17 cellular contexts compared by ENCODE assay signal in the genomic region with DNA sequence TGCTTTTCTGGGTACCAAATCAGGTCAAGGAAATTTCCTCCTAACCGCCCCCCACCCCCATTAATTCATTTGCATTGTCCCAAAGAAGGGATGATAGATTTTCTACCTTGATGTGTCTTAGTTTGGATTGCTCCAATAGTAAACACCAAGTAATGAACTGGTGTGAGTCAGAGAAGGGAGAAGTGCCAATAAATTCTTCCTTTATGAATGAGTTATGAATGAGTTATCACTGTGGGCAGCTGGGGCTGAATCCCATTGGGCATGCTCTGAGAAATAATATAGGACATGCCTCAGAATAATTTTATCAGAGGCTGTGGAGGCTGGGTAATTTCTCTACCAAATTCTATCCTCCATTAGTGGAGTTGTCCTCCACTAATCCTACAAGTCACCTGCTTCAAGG.
DNase-seq lines count a peak whose midpoint lies in the region; ATAC-seq, FAIRE-seq and TF ChIP-seq lines count a peak whose summit lies in the region.
"Had no signal": no experiment of that assay in that cellular context is flagged by ENCODE, and none has a peak within 500 bp of the region (broad histone marks: within the 10 kb centered on the region; RNA-seq: fewer than 3 reads in every experiment).

No MANE protein-coding gene starts in this region.

- no peak for ATAC-seq in activated T-cell treated with anti-CD3 and anti-CD28 coated beads, Interleukin-2, amount 50 U/mL, for 4 hours

- no peak overlapping the region for H3K27ac ChIP-seq in endothelial cell of umbilical vein (ENCODE audit: insufficient read depth, low read depth, low read length)
- H3K27ac ChIP-seq: BLaER1, heart right ventricle, SJCRH30 had no signal

- no peaks in the 10 kb centered on the region for H3K9me1 ChIP-seq in endothelial cell of umbilical vein (replicated peaks; ENCODE audit: control insufficient read depth, extremely low read depth, insufficient read depth, low read length)

- no peaks in the 10 kb centered on the region for H3K79me2 ChIP-seq in endothelial cell of umbilical vein (ENCODE audit: control insufficient read depth, insufficient read depth, low read length)

- H3K4me1 ChIP-seq in endothelial cell of umbilical vein (ENCODE audit: control insufficient read depth, extremely low read depth, insufficient read depth, low read length) = peaks cover 19% of the 10 kb centered on the region
- H3K4me1 ChIP-seq: BLaER1 had no signal

- no peak overlapping the region for H3K4me2 ChIP-seq in endothelial cell of umbilical vein (ENCODE audit: insufficient read depth, low read length)
- H3K4me2 ChIP-seq: BLaER1 had no signal

- CTCF ChIA-PET in endothelial cell of umbilical vein (lab: Charles Lee) = interaction anchor here (0.8 to 1.0 kb wide), 2 partner anchors 9 to 68 kb away, joined by 3 to 4 read pairs; no protein-coding TSS in a partner anchor

- no peak overlapping the region for H3K9ac ChIP-seq in endothelial cell of umbilical vein (replicated peaks; ENCODE audit: extremely low read depth, insufficient read depth, low read length)
- H3K9ac ChIP-seq: BLaER1 had no signal

- no peak for TF ChIP-seq POLR2A in endothelial cell of umbilical vein (IDR thresholded peaks at IDR 0.05; ENCODE audit: low read depth, low read length)

- DNase-seq in GM04504 (ENCODE audit: low read depth) (peak; percentile 48), RCC 7860 (ENCODE audit: low spot score) (peak; percentile 4), endothelial cell of umbilical vein (ENCODE audit: low read depth, low spot score) (peak; percentile 84), myocyte (ENCODE audit: low read depth) (peak; percentile 82), NCI-H1930 (lab: John Stamatoyannopoulos, UW) (no peak), NCI-H82 treated with DMSO at 0.1 percent for 48 hours (lab: John Stamatoyannopoulos, UW; ENCODE audit: unreplicated experiment) (no peak), HuH-7 (ENCODE audit: low spot score) (no peak)
- DNase-seq in activated T-cell treated with anti-CD3 and anti-CD28 coated beads, Interleukin-2, amount 50 U/mL, for 4 hours = no peak
- DNase-seq: activated CD4-positive, alpha-beta T cell treated with anti-CD3 and anti-CD28 coated beads, Interleukin-2, amount 50 U/mL, for 4 hours; amygdala; DMS 273 treated with DMSO at 0.1 percent for 48 hours; heart right ventricle; NCI-H2029 treated with DMSO at 0.1 percent for 48 hours; SJCRH30 had no signal

- dilution Hi-C loops in endothelial cell of umbilical vein (cut with MboI; ENCODE audit: extremely low pct_ligation_motif_present, low sequenced_read_pairs) = no loop called here

- FAIRE-seq in RCC 7860 (lab: Jason Lieb, UNC) (no peak), endothelial cell of umbilical vein (lab: Jason Lieb, UNC) (peak; percentile 24)

- no peaks in the 10 kb centered on the region for H3K4me1 Mint-ChIP-seq in activated T-cell treated with anti-CD3 and anti-CD28 coated beads, Interleukin-2, amount 50 U/mL, for 4 hours (ENCODE audit: low read depth)

- POLR2A ChIA-PET in endothelial cell of umbilical vein (lab: Charles Lee) = no interaction called here

- H3K4me3 Mint-ChIP-seq in activated T-cell treated with anti-CD3 and anti-CD28 coated beads, Interleukin-2, amount 50 U/mL, for 4 hours = no peak overlapping the region
- H3K4me3 Mint-ChIP-seq: activated T-helper 1 cell treated with anti-CD3 and anti-CD28 coated beads, Interleukin-12 subunit alpha, Interleukin-12 subunit beta, Interleukin-2, Interleukin-4 antibody, amounts not matched to agents 30 ng/mL and 10 ng/mL and 1 ng/mL, durations not matched to agents 14 hours and 24 hours and 36 hours had no signal

- H3K27me3 ChIP-seq in endothelial cell of umbilical vein (ENCODE audit: control insufficient read depth in 2 of 2, insufficient read depth in 2 of 2, low read length in 2 of 2) = no peaks in the 10 kb centered on the region
- H3K27me3 ChIP-seq: BLaER1, heart right ventricle, SJCRH30 had no signal

- H3K9me3 ChIP-seq in endothelial cell of umbilical vein (replicated peaks; ENCODE audit: control insufficient read depth, insufficient read depth, low read length) = no peaks in the 10 kb centered on the region
- H3K9me3 ChIP-seq: BLaER1, heart right ventricle had no signal

- intact Hi-C loops in endothelial cell of umbilical vein (cut with micrococcal nuclease) = loop anchor here (5.0 kb wide), 1 partner anchor 220 kb away; no protein-coding TSS in a partner anchor

- H3K27me3 Mint-ChIP-seq in activated T-cell treated with anti-CD3 and anti-CD28 coated beads, Interleukin-2, amount 50 U/mL, for 4 hours (ENCODE audit: low read depth) = no peaks in the 10 kb centered on the region
- H3K27me3 Mint-ChIP-seq: progenitor cell of endocrine pancreas had no signal

- H3K36me3 ChIP-seq in endothelial cell of umbilical vein (ENCODE audit: control insufficient read depth in 2 of 2, extremely low read depth in 1 of 2, insufficient read depth in 2 of 2, low read length in 2 of 2) = no peaks in the 10 kb centered on the region
- H3K36me3 ChIP-seq: BLaER1, heart right ventricle, SJCRH30 had no signal

- no peak for TF ChIP-seq CTCF in endothelial cell of umbilical vein (IDR thresholded peaks at IDR 0.05; ENCODE audit: extremely low read depth in 1 of 2, insufficient read depth in 1 of 2, low read depth in 1 of 2, low read length in 2 of 2)

- H3K36me3 Mint-ChIP-seq in activated T-cell treated with anti-CD3 and anti-CD28 coated beads, Interleukin-2, amount 50 U/mL, for 4 hours (ENCODE audit: insufficient read depth) = no peaks in the 10 kb centered on the region

- no peak overlapping the region for H3K4me3 ChIP-seq in endothelial cell of umbilical vein (replicated peaks in 1 of 3; ENCODE audit: insufficient read depth in 1 of 3, low read depth in 1 of 3, low read length in 3 of 3)
- H3K4me3 ChIP-seq: BLaER1, heart right ventricle, SJCRH30 had no signal

- peak overlapping the region; percentile 36 for H2AFZ ChIP-seq in endothelial cell of umbilical vein (ENCODE audit: low read depth, low read length)

- H4K20me1 ChIP-seq in endothelial cell of umbilical vein (replicated peaks; ENCODE audit: control insufficient read depth, extremely low read depth, insufficient read depth, low read length) = no peaks in the 10 kb centered on the region
- H4K20me1 ChIP-seq: BLaER1 had no signal

- no peaks in the 10 kb centered on the region for H3K9me3 Mint-ChIP-seq in activated T-cell treated with anti-CD3 and anti-CD28 coated beads, Interleukin-2, amount 50 U/mL, for 4 hours

- BruUV-seq in endothelial cell of umbilical vein (replicated peaks; lab: Mats Ljungman, UMichigan) = no TSS peak

TF ChIP-seq in endothelial cell of umbilical vein, 7 proteins besides CTCF, POLR2A, EP300 and RAD21:
- TF ChIP-seq, protein P1, sequence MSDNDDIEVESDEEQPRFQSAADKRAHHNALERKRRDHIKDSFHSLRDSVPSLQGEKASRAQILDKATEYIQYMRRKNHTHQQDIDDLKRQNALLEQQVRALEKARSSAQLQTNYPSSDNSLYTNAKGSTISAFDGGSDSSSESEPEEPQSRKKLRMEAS (IDR thresholded peaks at IDR 0.05; ENCODE audit: insufficient read depth, insufficient read length) = no peak
- TF ChIP-seq JUN (IDR thresholded peaks at IDR 0.05; ENCODE audit: borderline replicate concordance, insufficient read depth, insufficient read length, low read depth) (peak; percentile 9), GATA2 (IDR thresholded peaks at IDR 0.05; ENCODE audit: insufficient read depth, insufficient read length, low read depth, low read length) (peak; percentile 39), POLR2AphosphoS5 (IDR thresholded peaks at IDR 0.05; ENCODE audit: insufficient read depth, low read depth, low read length) (no peak), MYC (IDR thresholded peaks at IDR 0.05; ENCODE audit: low read depth, low read length) (no peak), EZH2 (IDR thresholded peaks at IDR 0.05; ENCODE audit: borderline replicate concordance, low read depth, low read length, severe bottlenecking) (no peak), FOS (IDR thresholded peaks at IDR 0.05; ENCODE audit: borderline replicate concordance, insufficient read depth, low read length) (peak; percentile 80)

Comparison
In these comparisons a context has a peak if more than half of its experiments do, and no peak if none do; other contexts are left out.
1. DNase-seq: peak in GM04504 (single experiment), RCC 7860 (single experiment), endothelial cell of umbilical vein (single experiment) and myocyte (single experiment); none in activated T-cell treated with anti-CD3 and anti-CD28 coated beads, Interleukin-2, amount 50 U/mL, for 4 hours (single experiment), NCI-H1930 (0 of 2), NCI-H82 treated with DMSO at 0.1 percent for 48 hours (single experiment) and HuH-7 (single experiment).